ENCODE assay signal across 8 cellular contexts in genomic region chr7:39566056-39566921, GRCh38.
DNase-seq lines count a peak whose midpoint lies in the region; ATAC-seq and TF ChIP-seq lines count a peak whose summit lies in the region.

Gene YAE1 (plus strand): TSS chr7:39566404. CDS start chr7:39566419, 15 bp downstream.

- peaks cover 5% of the 10 kb centered on the region for H3K27me3 Mint-ChIP-seq in central memory CD8-positive, alpha-beta T cell

- peaks cover 8% of the 10 kb centered on the region for H3K36me3 Mint-ChIP-seq in central memory CD8-positive, alpha-beta T cell (ENCODE audit: insufficient read depth)

- H3K4me3 ChIP-seq in AG09309 (ENCODE audit: control insufficient read depth, low read depth, low read length), result peak within 1 kb of the TSS; percentile 57

- TF ChIP-seq CTCF in AG09309 (IDR thresholded peaks at IDR 0.05; ENCODE audit: control insufficient read depth, insufficient read depth, low read depth, low read length, missing control alignments), result no peak

- no peaks in the 10 kb centered on the region for H3K9me3 Mint-ChIP-seq in central memory CD8-positive, alpha-beta T cell

- ATAC-seq in GM19023 (IDR thresholded peaks at IDR 0.05; ENCODE audit: unreplicated experiment) (peak; percentile 100), HG03196 (IDR thresholded peaks at IDR 0.05; ENCODE audit: unreplicated experiment) (peak; percentile 98)
- ATAC-seq in activated CD4-positive, CD25-positive, alpha-beta regulatory T cell treated with anti-CD3 and anti-CD28 coated beads, Interleukin-2, amount 50 U/mL, for 24 hours, result peak; percentile 95 to 97
- peak; percentile 87 for ATAC-seq in central memory CD8-positive, alpha-beta T cell (replicated peaks; ENCODE audit: extremely low read depth, poor library complexity, severe bottlenecking)

- peak within 1 kb of the TSS; percentile 93 for H3K4me3 Mint-ChIP-seq in central memory CD8-positive, alpha-beta T cell

- no peak for DNase-seq in AG09309 (ENCODE audit: low read depth)
- DNase-seq in NCI-H226, result peak; percentile 67
- peak; percentile 56 to 63 for DNase-seq in central memory CD8-positive, alpha-beta T cell (ENCODE audit: low spot score in 2 of 2)
- DNase-seq in islet precursor cell, result peak; percentile 93
- peak; percentile 65 to 78 (median 73) for DNase-seq in stimulated activated CD4-positive, alpha-beta T cell treated with anti-CD3 and anti-CD28 coated beads, Interleukin-12 subunit alpha, Interleukin-12 subunit beta, amount 100 ng/mL, for 48 hours (ENCODE audit: low read depth in 2 of 3, low spot score in 1 of 3)

- H3K4me1 Mint-ChIP-seq in central memory CD8-positive, alpha-beta T cell, result peaks cover 17% of the 10 kb centered on the region

- peak within 1 kb of the TSS; percentile 94 for H3K27ac Mint-ChIP-seq in central memory CD8-positive, alpha-beta T cell (ENCODE audit: low read depth)
